8 cellular contexts compared by ENCODE assay signal in the genomic region with DNA sequence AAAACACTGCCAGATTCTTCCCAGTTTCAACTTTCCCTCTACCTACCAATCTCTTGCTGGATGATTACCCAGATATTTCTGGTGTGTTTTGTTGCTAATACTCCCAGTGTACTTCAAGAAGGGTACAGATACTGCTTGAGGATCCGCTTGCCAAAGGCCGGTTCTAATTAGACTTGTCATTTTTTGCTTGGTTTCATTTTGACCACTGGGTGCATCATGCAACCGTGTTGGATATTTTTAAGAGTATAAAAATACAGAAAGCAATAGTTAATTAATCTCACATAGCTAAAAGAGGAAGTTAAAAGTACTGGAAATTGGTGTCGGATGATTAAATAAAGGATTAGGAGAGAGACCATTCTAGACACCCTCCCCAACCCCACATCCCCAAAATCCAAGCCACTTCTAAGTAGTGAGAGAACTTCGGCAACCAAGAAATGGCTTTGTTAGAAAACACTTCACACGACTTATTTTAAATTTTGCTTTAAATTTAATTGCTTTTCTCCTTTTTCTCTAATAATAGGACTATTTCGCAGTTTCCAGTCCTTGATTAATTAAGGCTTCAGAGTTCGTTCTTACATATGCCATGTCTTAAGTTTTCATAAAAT. TPM values are rescaled to one million over a fixed set of nuclear protein-coding genes. Genes with fewer than 3 reads are reported as not detected.
DNase-seq lines count a peak whose midpoint lies in the region; ATAC-seq, FAIRE-seq and TF ChIP-seq lines count a peak whose summit lies in the region.

No MANE protein-coding gene starts in this region.

- H3K4me3 ChIP-seq in adrenal gland (peak overlapping the region in 2 of 4 donors; percentile 71 to 94), HepG2 (replicated peaks in 1 of 3; ENCODE audit: insufficient read depth in 1 of 3, low read depth in 2 of 3, low read length in 3 of 3) (peak overlapping the region; percentile 91 to 99 (median 98)), transverse colon (peak overlapping the region; percentile 73 to 92 (median 92))

- TF ChIP-seq EP300 in HepG2 (IDR thresholded peaks at IDR 0.05; ENCODE audit: low read depth in 2 of 2, low read length in 2 of 2) (no peak), HepG2 (CRISPR knock-in tag; IDR thresholded peaks at IDR 0.05; ENCODE audit: borderline replicate concordance) (no peak), transverse colon (IDR thresholded peaks at IDR 0.05; ENCODE audit: low read depth) (no peak)

- TF ChIP-seq CTCF in adrenal gland (IDR thresholded peaks at IDR 0.05), result no peak
- TF ChIP-seq CTCF in HepG2 (CRISPR knock-in tag; IDR thresholded peaks at IDR 0.05), result no peak
- TF ChIP-seq CTCF in transverse colon (IDR thresholded peaks at IDR 0.05), result no peak

- H3K79me2 ChIP-seq in HepG2 (ENCODE audit: insufficient read depth, low read length), result peaks cover 33% of the 10 kb centered on the region

- ATAC-seq in HepG2 (no peak), HG02840 (IDR thresholded peaks at IDR 0.05; ENCODE audit: low FRiP score, unreplicated experiment) (no peak)

- H3K36me3 ChIP-seq in adrenal gland (replicated peaks in 1 of 2) (no peaks in the 10 kb centered on the region), HepG2 (replicated peaks in 1 of 2; ENCODE audit: control insufficient read depth in 1 of 2, insufficient read depth in 2 of 2, low read length in 2 of 2) (no peaks in the 10 kb centered on the region), transverse colon (no peaks in the 10 kb centered on the region)

- intact Hi-C loops in adrenal gland (cut with DNase I), result loop anchor here in 1 of 2 donors (10.0 kb wide), 1 partner anchor 193 kb away; no protein-coding TSS in a partner anchor
- intact Hi-C loops in HepG2 (cut with micrococcal nuclease; ENCODE audit: unreplicated experiment), result loop anchor here (1.0 to 2.0 kb wide), 4 partner anchors 7 to 91 kb away; a partner anchor contains a TSS
- intact Hi-C loops in transverse colon (cut with DNase I; ENCODE audit: low total_unique reads), result no loop called here

- H3K9ac ChIP-seq in HepG2 (ENCODE audit: insufficient read depth, low read depth, low read length), result peak overlapping the region; percentile 93

- CTCF ChIA-PET in HepG2 (lab: Yijun Ruan, JAX; ENCODE audit: low intra/inter-chr PET ratio, low total read pairs) (interaction anchor here (1.1 kb wide), 1 partner anchor 38 kb away, joined by 4 read pairs; no protein-coding TSS in a partner anchor), HEK293T (lab: Yijun Ruan, JAX) (no interaction called here)

- H3K27me3 ChIP-seq in adrenal gland, result no peaks in the 10 kb centered on the region
- H3K27me3 ChIP-seq in HepG2 (ENCODE audit: control insufficient read depth in 1 of 2, insufficient read depth in 2 of 2, low read length in 2 of 2), result no peaks in the 10 kb centered on the region; a peak in 1 of 5 replicates
- H3K27me3 ChIP-seq in transverse colon, result no peaks in the 10 kb centered on the region

- no peak for TF ChIP-seq RAD21 in HepG2 (CRISPR knock-in tag; IDR thresholded peaks at IDR 0.05)

- peak overlapping the region; percentile 68 for H3K4me2 ChIP-seq in HepG2 (ENCODE audit: low read depth, low read length)

- no TSS peak for BruUV-seq in HepG2 (replicated peaks; lab: Mats Ljungman, UMichigan)

- H3K4me1 ChIP-seq in adrenal gland (replicated peaks in 1 of 2) (peaks cover 0 to 21% of the 10 kb centered on the region in 2 donors), HepG2 (ENCODE audit: insufficient read depth, low read length) (peaks cover 12% of the 10 kb centered on the region; the same call in 1 of the 2 replicates), transverse colon (peaks cover 0 to 28% (median 13%) of the 10 kb centered on the region in 4 donors)

- no peaks in the 10 kb centered on the region for H4K20me1 ChIP-seq in HepG2 (ENCODE audit: insufficient read depth, low read length)

- POLR2A ChIA-PET in HepG2 (lab: Yijun Ruan, JAX) (interaction anchor here (2.8 to 3.5 kb wide), 2 partner anchors 7 to 10 kb away, joined by 23 to 37 read pairs; a partner anchor contains a TSS), HEK293T (lab: Yijun Ruan, JAX) (interaction anchor here (1.4 to 7.1 kb wide), 5 partner anchors 7 to 262 kb away, joined by 4 to 97 read pairs (median 31); a partner anchor contains a TSS)

- H3K9me3 ChIP-seq in adrenal gland (replicated peaks in 1 of 3), result peaks cover 0 to 6% (median 0%) of the 10 kb centered on the region in 3 donors
- H3K9me3 ChIP-seq in HepG2 (ENCODE audit: low read length), result no peaks in the 10 kb centered on the region
- H3K9me3 ChIP-seq in transverse colon, result no peaks in the 10 kb centered on the region

- no peak for FAIRE-seq in HepG2 (lab: Jason Lieb, UNC)

- DNase-seq in DMS53 (lab: John Stamatoyannopoulos, UW) (peak; percentile 48), DMS53 treated with DMSO at 0.1 percent for 48 hours (lab: John Stamatoyannopoulos, UW; ENCODE audit: unreplicated experiment) (no peak), KG1 (lab: John Stamatoyannopoulos, UW) (peak; percentile 77), adrenal gland (peak in 4 of 7 donors; percentile 29 to 40 (median 30)), HepG2 (ENCODE audit: low spot score) (no peak), transverse colon (no peak), HEK293T (ENCODE audit: extremely low spot score) (no peak)

- TF ChIP-seq POLR2A in adrenal gland (IDR thresholded peaks at IDR 0.05) (peak in 1 of 2 donors; percentile 12), HepG2 (IDR thresholded peaks at IDR 0.05; ENCODE audit: insufficient read depth in 1 of 2, low read depth in 2 of 2, low read length in 2 of 2) (no peak), transverse colon (IDR thresholded peaks at IDR 0.05) (no peak)

- H2AFZ ChIP-seq in HepG2 (ENCODE audit: low read length), result peak overlapping the region; percentile 82

- in situ Hi-C loops in HepG2 (cut with HindIII; ENCODE audit: extremely low pct_ligation_motif_present, low pct_unique_long_range_greater_than_20kb), result no loop called here
- in situ Hi-C loops in transverse colon (cut with MboI; ENCODE audit: low pct_ligation_motif_present in 1 of 4, low pct_unique_long_range_greater_than_20kb in 1 of 4, low sequenced_read_pairs in 3 of 4), result no loop called here

- 16 to 21% (median 19%) methylated on average over 8 of the region's 8 CpGs for WGBS in adrenal gland, 4 donors
- WGBS in HepG2 (ENCODE audit: low lambda C conversion rate), result 8% methylated on average over 8 of the region's 8 CpGs
- WGBS in transverse colon (ENCODE audit: low coverage in 1 of 2), 2 donors, result 34 to 48% methylated on average over 8 of the region's 8 CpGs

- H3K27ac ChIP-seq in adrenal gland, result peak overlapping the region; percentile 96 to 100 (median 98)
- peak overlapping the region; percentile 98 for H3K27ac ChIP-seq in HepG2 (ENCODE audit: extremely low read length, insufficient read depth, low read length)
- peak overlapping the region; percentile 97 to 99 (median 98) for H3K27ac ChIP-seq in transverse colon

RNA-seq across cellular contexts. Expression of a gene that starts 2.5 kb away (rescaled TPM):
- total RNA-seq in adrenal gland (10 to 100 TPM; 11.0 to 46.0 (median 25.3) TPM), HepG2 (2016; rRNA removed; fragmentation: Illumina TruSeq; extraction: Trizol) (13.7 and 14.0 TPM in 2 replicates), transverse colon (10 to 100 TPM in 1 of 4 donors, 1 to 10 TPM in 2, not detected in 1; 6.7 to 10.3 (median 7.4) TPM)
- polyA plus RNA-seq in adrenal gland (10 to 100 TPM; 15.7 to 27.4 (median 18.5) TPM), HepG2 (2011; rRNA removed) (5.1 and 7.8 TPM in 2 replicates)
- 4.5 and 4.8 TPM in 2 replicates for total RNA-seq in HepG2 (2016; cell fraction: cytosol; rRNA removed; fragmentation: Illumina TruSeq; extraction: Trizol; ENCODE audit: low read depth)
- total RNA-seq in HepG2 (2016; cell fraction: insoluble cytoplasmic fraction; rRNA removed; fragmentation: Illumina TruSeq; extraction: Trizol), result 12.6 and 14.5 TPM in 2 replicates
- total RNA-seq in HepG2 (2016; cell fraction: membrane; rRNA removed; fragmentation: Illumina TruSeq; extraction: Trizol), result 8.9 and 9.6 TPM in 2 replicates
- total RNA-seq in HepG2 (2016; cell fraction: nucleus; rRNA removed; fragmentation: Illumina TruSeq; extraction: Trizol), result 8.9 and 10.3 TPM in 2 replicates
- polyA plus RNA-seq in HepG2 (2011; cell fraction: cytosol; rRNA removed), result 7.3 and 7.5 TPM in 2 replicates
- 2.3 and 4.0 TPM in 2 replicates for polyA plus RNA-seq in HepG2 (2011; cell fraction: nucleus; rRNA removed)
- 4.7 and 10.1 TPM in 2 replicates for polyA plus RNA-seq in HepG2 (2012)
- polyA plus RNA-seq in HepG2 (2016; cell fraction: cytosol; fragmentation: Illumina TruSeq; extraction: Trizol; ENCODE audit: low read depth), result 3.9 and 4.1 TPM in 2 replicates
- polyA plus RNA-seq in HepG2 (2016; cell fraction: insoluble cytoplasmic fraction; fragmentation: Illumina TruSeq; extraction: Trizol; ENCODE audit: low read depth), result 21.4 and 22.7 TPM in 2 replicates
- polyA plus RNA-seq in HepG2 (2016; cell fraction: membrane; fragmentation: Illumina TruSeq; extraction: Trizol; ENCODE audit: low read depth), result 9.0 and 9.1 TPM in 2 replicates
- 13.7 and 14.7 TPM in 2 replicates for polyA plus RNA-seq in HepG2 (2016; cell fraction: nucleus; fragmentation: Illumina TruSeq; extraction: Trizol; ENCODE audit: insufficient read depth, low read depth)
- polyA minus RNA-seq in HepG2 (2011; rRNA and poly(A)+ RNA removed; ENCODE audit: low replicate concordance), result 5.8 and 52.1 TPM in 2 replicates
- polyA minus RNA-seq in HepG2 (2011; cell fraction: cytosol; rRNA and poly(A)+ RNA removed), result 4.9 and 5.0 TPM in 2 replicates
- 3.1 and 7.9 TPM in 2 replicates for polyA minus RNA-seq in HepG2 (2011; cell fraction: nucleus; rRNA and poly(A)+ RNA removed)

RNA-seq across cellular contexts. Expression of a gene that starts 7.5 kb away (rescaled TPM):
- total RNA-seq in adrenal gland (10 to 100 TPM; 25.2 to 88.4 (median 49.8) TPM), HepG2 (2016; rRNA removed; fragmentation: Illumina TruSeq; extraction: Trizol) (63.3 and 82.8 TPM in 2 replicates), transverse colon (10 to 100 TPM; 25.1 to 74.6 (median 37.2) TPM)
- polyA plus RNA-seq in adrenal gland (10 to 100 TPM; 23.4 to 79.9 (median 24.7) TPM), HepG2 (2011; rRNA removed) (15.6 and 19.4 TPM in 2 replicates)
- total RNA-seq in HepG2 (2016; cell fraction: cytosol; rRNA removed; fragmentation: Illumina TruSeq; extraction: Trizol; ENCODE audit: low read depth), result 40.5 and 48.6 TPM in 2 replicates
- total RNA-seq in HepG2 (2016; cell fraction: insoluble cytoplasmic fraction; rRNA removed; fragmentation: Illumina TruSeq; extraction: Trizol), result 63.0 and 76.3 TPM in 2 replicates
- 58.2 and 67.7 TPM in 2 replicates for total RNA-seq in HepG2 (2016; cell fraction: membrane; rRNA removed; fragmentation: Illumina TruSeq; extraction: Trizol)
- 57.2 and 61.7 TPM in 2 replicates for total RNA-seq in HepG2 (2016; cell fraction: nucleus; rRNA removed; fragmentation: Illumina TruSeq; extraction: Trizol)
- 8.4 and 15.7 TPM in 2 replicates for polyA plus RNA-seq in HepG2 (2011; cell fraction: cytosol; rRNA removed)
- 5.8 and 7.7 TPM in 2 replicates for polyA plus RNA-seq in HepG2 (2011; cell fraction: nucleus; rRNA removed)
- 38.8 and 46.7 TPM in 2 replicates for polyA plus RNA-seq in HepG2 (2012)
- 21.2 and 29.2 TPM in 2 replicates for polyA plus RNA-seq in HepG2 (2016; cell fraction: cytosol; fragmentation: Illumina TruSeq; extraction: Trizol; ENCODE audit: low read depth)
- polyA plus RNA-seq in HepG2 (2016; cell fraction: insoluble cytoplasmic fraction; fragmentation: Illumina TruSeq; extraction: Trizol; ENCODE audit: low read depth), result 72.2 and 73.8 TPM in 2 replicates
- polyA plus RNA-seq in HepG2 (2016; cell fraction: membrane; fragmentation: Illumina TruSeq; extraction: Trizol; ENCODE audit: low read depth), result 36.3 and 46.3 TPM in 2 replicates
- polyA plus RNA-seq in HepG2 (2016; cell fraction: nucleus; fragmentation: Illumina TruSeq; extraction: Trizol; ENCODE audit: insufficient read depth, low read depth), result 32.7 and 33.6 TPM in 2 replicates
- polyA minus RNA-seq in HepG2 (2011; rRNA and poly(A)+ RNA removed; ENCODE audit: low replicate concordance), result 14.1 and 57.5 TPM in 2 replicates
- 29.2 and 31.0 TPM in 2 replicates for polyA minus RNA-seq in HepG2 (2011; cell fraction: cytosol; rRNA and poly(A)+ RNA removed)
- polyA minus RNA-seq in HepG2 (2011; cell fraction: nucleus; rRNA and poly(A)+ RNA removed), result 53.7 and 80.9 TPM in 2 replicates

Comparison
In these comparisons a context has a peak if more than half of its experiments do, and no peak if none do; other contexts are left out.
1. DNase-seq: peak in DMS53 (single experiment), KG1 (single experiment) and adrenal gland (4 of 7); none in DMS53 treated with DMSO at 0.1 percent for 48 hours (single experiment), HepG2 (single experiment), transverse colon (single experiment) and HEK293T (single experiment).
2. Peak in every context shown above with its lines, with median percentiles within 50 percentile points of each other: H3K27ac ChIP-seq.